In genomic region chr2:114027437-114027836, GRCh38 we compare ENCODE assay signal across 24 cellular contexts.
DNase-seq lines count a peak whose midpoint lies in the region; ATAC-seq, FAIRE-seq and TF ChIP-seq lines count a peak whose summit lies in the region.
"Had no signal": no experiment of that assay in that cellular context is flagged by ENCODE, and none has a peak within 500 bp of the region (broad histone marks: within the 10 kb centered on the region; RNA-seq: fewer than 3 reads in every experiment).

No MANE protein-coding gene starts in this region.

- no TSS peak for BruUV-seq in HepG2 (replicated peaks; lab: Mats Ljungman, UMichigan)

- H3K9ac ChIP-seq in HepG2 (ENCODE audit: insufficient read depth, low read depth, low read length): no peak overlapping the region
- H3K9ac ChIP-seq: BLaER1 treated with 17β-estradiol and CSF1 and Interleukin-3, amounts not matched to agents 10 nM and 100 nM had no signal

- no peaks in the 10 kb centered on the region for H3K36me3 ChIP-seq in HepG2 (replicated peaks in 1 of 2; ENCODE audit: control insufficient read depth in 1 of 2, insufficient read depth in 2 of 2, low read length in 2 of 2)
- no peaks in the 10 kb centered on the region for H3K36me3 ChIP-seq in right lobe of liver
- H3K36me3 ChIP-seq: BLaER1 treated with 17β-estradiol and CSF1 and Interleukin-3, amounts not matched to agents 10 nM and 100 nM had no signal

- CTCF ChIA-PET in HepG2 (lab: Yijun Ruan, JAX; ENCODE audit: low intra/inter-chr PET ratio, low total read pairs): no interaction called here

- H3K27me3 ChIP-seq in HepG2 (ENCODE audit: control insufficient read depth in 1 of 2, insufficient read depth in 2 of 2, low read length in 2 of 2): peaks cover 0 to 3% of the 10 kb centered on the region in 2 experiments; a peak in 3 of 5 replicates
- no peaks in the 10 kb centered on the region for H3K27me3 ChIP-seq in right lobe of liver
- H3K27me3 ChIP-seq: BLaER1 treated with 17β-estradiol and CSF1 and Interleukin-3, amounts not matched to agents 10 nM and 100 nM had no signal

- H3K4me3 ChIP-seq in HepG2 (replicated peaks in 1 of 3; ENCODE audit: insufficient read depth in 1 of 3, low read depth in 2 of 3, low read length in 3 of 3) (no peak overlapping the region), right lobe of liver (no peak overlapping the region)
- H3K4me3 ChIP-seq: A549; BLaER1 treated with 17β-estradiol and CSF1 and Interleukin-3, amounts not matched to agents 10 nM and 100 nM had no signal

- H2AFZ ChIP-seq in HepG2 (ENCODE audit: low read length): no peak overlapping the region

- H3K4me1 ChIP-seq in HepG2 (ENCODE audit: insufficient read depth, low read length): peaks cover 24% of the 10 kb centered on the region
- no peaks in the 10 kb centered on the region for H3K4me1 ChIP-seq in right lobe of liver
- H3K4me1 ChIP-seq: A549 had no signal

- TF ChIP-seq CTCF in HepG2 (CRISPR knock-in tag; IDR thresholded peaks at IDR 0.05) (no peak), right lobe of liver (IDR thresholded peaks at IDR 0.05) (no peak), glutamatergic neuron (IDR thresholded peaks at IDR 0.05; ENCODE audit: partially characterized antibody, unreplicated experiment) (no peak)

- DNase-seq in NCI-H524 (lab: John Stamatoyannopoulos, UW) (peak; percentile 7 to 69), NCI-H524 treated with DMSO at 0.1 percent for 48 hours (lab: John Stamatoyannopoulos, UW) (no peak), HepG2 (ENCODE audit: low spot score) (no peak), right lobe of liver (no peak), glutamatergic neuron (peak; percentile 20), iPS-NIHi7 (ENCODE audit: extremely low spot score) (no peak)
- DNase-seq in stimulated activated effector memory CD8-positive, alpha-beta T cell treated with anti-CD3 and anti-CD28 coated beads, Interleukin-12 subunit alpha, Interleukin-12 subunit beta, amount 100 ng/mL, for 72 hours (ENCODE audit: low spot score in 2 of 2): no peak
- DNase-seq: AML-193; Caco-2; Calu3; CD4-positive, alpha-beta T cell; CD8-positive, alpha-beta T cell; DMS79 treated with DMSO at 0.1 percent for 48 hours; GF-D8 had no signal

- H3K9me3 Mint-ChIP-seq in glutamatergic neuron (ENCODE audit: unreplicated experiment): no peaks in the 10 kb centered on the region
- peaks cover 4% of the 10 kb centered on the region for H3K9me3 Mint-ChIP-seq in stimulated activated effector memory CD8-positive, alpha-beta T cell treated with anti-CD3 and anti-CD28 coated beads, Interleukin-12 subunit alpha, Interleukin-12 subunit beta, amount 100 ng/mL, for 72 hours

- no peak overlapping the region for H3K4me2 ChIP-seq in HepG2 (ENCODE audit: low read depth, low read length)
- H3K4me2 ChIP-seq: A549; BLaER1 treated with 17β-estradiol and CSF1 and Interleukin-3, amounts not matched to agents 10 nM and 100 nM had no signal

- H3K27ac Mint-ChIP-seq in glutamatergic neuron (ENCODE audit: unreplicated experiment): no peak overlapping the region
- H3K27ac Mint-ChIP-seq in stimulated activated effector memory CD8-positive, alpha-beta T cell treated with anti-CD3 and anti-CD28 coated beads, Interleukin-12 subunit alpha, Interleukin-12 subunit beta, amount 100 ng/mL, for 72 hours: no peak overlapping the region
- H3K27ac Mint-ChIP-seq: B cell; CD4-positive, alpha-beta T cell; CD8-positive, alpha-beta T cell had no signal

- WGBS in HepG2 (ENCODE audit: low lambda C conversion rate): 17% methylated on average over 1 of the region's 1 CpG
- no CpG with 5 or more reads among the region's 1 CpG for WGBS in right lobe of liver (ENCODE audit: insufficient coverage, low coverage, low lambda C conversion rate, missing lambda C conversion rate)

- in situ Hi-C loops in HepG2 (cut with HindIII; ENCODE audit: extremely low pct_ligation_motif_present, low pct_unique_long_range_greater_than_20kb): no loop called here

- no peaks in the 10 kb centered on the region for H3K27me3 Mint-ChIP-seq in glutamatergic neuron (ENCODE audit: unreplicated experiment)

- H3K27ac ChIP-seq in HepG2 (ENCODE audit: extremely low read length, insufficient read depth, low read length): no peak overlapping the region
- H3K27ac ChIP-seq in right lobe of liver: no peak overlapping the region
- H3K27ac ChIP-seq: 22Rv1; A549; BLaER1 treated with 17β-estradiol and CSF1 and Interleukin-3, amounts not matched to agents 10 nM and 100 nM; C4-2B had no signal

- FAIRE-seq in HepG2 (lab: Jason Lieb, UNC): no peak
- FAIRE-seq: A549, D721Med, G401.6, GM12891, GM19239 had no signal

- no peaks in the 10 kb centered on the region for H3K79me2 ChIP-seq in HepG2 (ENCODE audit: insufficient read depth, low read length)

- POLR2A ChIA-PET in HepG2 (lab: Yijun Ruan, JAX): no interaction called here

- peaks cover 4% of the 10 kb centered on the region for H3K4me1 Mint-ChIP-seq in glutamatergic neuron (ENCODE audit: low read depth, unreplicated experiment)
- no peaks in the 10 kb centered on the region for H3K4me1 Mint-ChIP-seq in stimulated activated effector memory CD8-positive, alpha-beta T cell treated with anti-CD3 and anti-CD28 coated beads, Interleukin-12 subunit alpha, Interleukin-12 subunit beta, amount 100 ng/mL, for 72 hours
- H3K4me1 Mint-ChIP-seq: B cell had no signal

- H3K9me3 ChIP-seq in HepG2 (ENCODE audit: low read length): no peaks in the 10 kb centered on the region
- H3K9me3 ChIP-seq in right lobe of liver: no peaks in the 10 kb centered on the region
- H3K9me3 ChIP-seq: A549, Caco-2 had no signal

- ATAC-seq in HepG2 (peak; percentile 38; the same call in 1 of the 3 replicates), right lobe of liver (no peak), GM21526 (IDR thresholded peaks at IDR 0.05; ENCODE audit: low FRiP score, unreplicated experiment) (no peak)
- peak; percentile 24 for ATAC-seq in stimulated activated effector memory CD8-positive, alpha-beta T cell treated with anti-CD3 and anti-CD28 coated beads, Interleukin-12 subunit alpha, Interleukin-12 subunit beta, amount 100 ng/mL, for 72 hours
- ATAC-seq: CD8-positive, alpha-beta T cell had no signal

- no peak overlapping the region for H3K4me3 Mint-ChIP-seq in glutamatergic neuron (ENCODE audit: unreplicated experiment)
- no peak overlapping the region for H3K4me3 Mint-ChIP-seq in stimulated activated effector memory CD8-positive, alpha-beta T cell treated with anti-CD3 and anti-CD28 coated beads, Interleukin-12 subunit alpha, Interleukin-12 subunit beta, amount 100 ng/mL, for 72 hours
- H3K4me3 Mint-ChIP-seq: B cell; CD4-positive, alpha-beta T cell; CD8-positive, alpha-beta T cell had no signal

- H4K20me1 ChIP-seq in HepG2 (ENCODE audit: insufficient read depth, low read length): no peaks in the 10 kb centered on the region
- H4K20me1 ChIP-seq: BLaER1 treated with 17β-estradiol and CSF1 and Interleukin-3, amounts not matched to agents 10 nM and 100 nM had no signal

- intact Hi-C loops in HepG2 (cut with micrococcal nuclease; ENCODE audit: unreplicated experiment): no loop called here
- intact Hi-C loops in right lobe of liver (cut with DNase I): no loop called here

- TF ChIP-seq RAD21 in HepG2 (CRISPR knock-in tag; IDR thresholded peaks at IDR 0.05): no peak

- TF ChIP-seq POLR2A in HepG2 (IDR thresholded peaks at IDR 0.05; ENCODE audit: insufficient read depth in 1 of 2, low read depth in 2 of 2, low read length in 2 of 2) (no peak), right lobe of liver (IDR thresholded peaks at IDR 0.05) (no peak)

- H3K36me3 Mint-ChIP-seq in glutamatergic neuron (ENCODE audit: unreplicated experiment): no peaks in the 10 kb centered on the region
- no peaks in the 10 kb centered on the region for H3K36me3 Mint-ChIP-seq in stimulated activated effector memory CD8-positive, alpha-beta T cell treated with anti-CD3 and anti-CD28 coated beads, Interleukin-12 subunit alpha, Interleukin-12 subunit beta, amount 100 ng/mL, for 72 hours
- H3K36me3 Mint-ChIP-seq: CD8-positive, alpha-beta T cell had no signal

- TF ChIP-seq EP300 in HepG2 (IDR thresholded peaks at IDR 0.05; ENCODE audit: low read depth in 2 of 2, low read length in 2 of 2) (no peak), HepG2 (CRISPR knock-in tag; IDR thresholded peaks at IDR 0.05; ENCODE audit: borderline replicate concordance) (no peak)

TF ChIP-seq in HepG2, 621 proteins besides CTCF, POLR2A, EP300 and RAD21:
- TF ChIP-seq NR2F2 (IDR thresholded peaks at IDR 0.05; ENCODE audit: borderline replicate concordance, low read depth): no peak

Comparison
In these comparisons a context has a peak if more than half of its experiments do, and no peak if none do; other contexts are left out.
1. DNase-seq: peak in NCI-H524 (2 of 2) and glutamatergic neuron (single experiment); none in NCI-H524 treated with DMSO at 0.1 percent for 48 hours (single experiment), HepG2 (single experiment), right lobe of liver (0 of 3), stimulated activated effector memory CD8-positive, alpha-beta T cell treated with anti-CD3 and anti-CD28 coated beads, Interleukin-12 subunit alpha, Interleukin-12 subunit beta, amount 100 ng/mL, for 72 hours (0 of 2) and iPS-NIHi7 (single experiment).
2. ATAC-seq: peak in HepG2 (single experiment) and stimulated activated effector memory CD8-positive, alpha-beta T cell treated with anti-CD3 and anti-CD28 coated beads, Interleukin-12 subunit alpha, Interleukin-12 subunit beta, amount 100 ng/mL, for 72 hours (single experiment); none in right lobe of liver (0 of 4) and GM21526 (single experiment).